In the genomic region with DNA sequence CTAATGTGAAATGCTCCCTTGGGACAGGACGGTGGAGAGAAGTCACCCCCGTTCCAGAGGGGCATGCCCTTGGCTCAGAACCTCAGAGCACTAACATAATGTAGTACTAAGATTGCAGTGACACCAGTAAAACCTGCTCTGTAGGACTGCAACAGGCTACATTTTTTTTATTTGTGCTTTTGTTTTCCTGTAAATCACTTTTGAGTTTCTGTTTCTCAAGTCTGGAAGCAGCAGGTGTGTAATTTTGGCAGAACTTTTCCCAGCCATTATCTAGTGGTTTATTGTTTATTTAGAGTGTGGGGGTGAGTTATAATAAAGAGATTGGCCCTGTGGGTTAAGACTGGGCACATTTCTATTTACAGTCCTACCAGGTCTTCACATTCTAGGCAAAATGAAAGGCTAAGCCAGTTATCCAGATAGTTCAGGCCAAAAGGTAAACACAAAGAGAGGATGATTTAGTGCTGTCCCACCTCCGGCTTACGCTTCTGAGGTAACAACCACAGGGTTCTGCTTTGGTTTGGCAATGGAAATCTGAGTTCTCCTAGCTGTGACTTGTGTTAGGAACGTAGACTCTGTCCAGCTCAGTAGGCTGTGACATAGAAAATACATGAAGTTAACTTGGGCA, we compare ENCODE assay signal across 10 cellular contexts. TPM values are rescaled to one million over a fixed set of nuclear protein-coding genes. Genes with fewer than 3 reads are reported as not detected.
DNase-seq lines count a peak whose midpoint lies in the region; ATAC-seq and TF ChIP-seq lines count a peak whose summit lies in the region.
"Had no signal": no experiment of that assay in that cellular context is flagged by ENCODE, and none has a peak within 500 bp of the region (broad histone marks: within the 10 kb centered on the region; RNA-seq: fewer than 3 reads in every experiment).

No MANE protein-coding gene starts in this region.

- peak overlapping the region; percentile 72 for H2AFZ ChIP-seq in PC-9

- peak; percentile 53 to 98 for DNase-seq in PC-9
- DNase-seq in renal cortical epithelial cell (ENCODE audit: low read depth) = peak; percentile 80
- DNase-seq in T-helper 9 cell = no peak
- no peak for DNase-seq in iPS-NIHi7 (ENCODE audit: extremely low spot score)
- no peak for DNase-seq in amygdala (lab: John Stamatoyannopoulos, UW)
- DNase-seq: activated CD4-positive, alpha-beta memory T cell treated with anti-CD3 and anti-CD28 coated beads for 36 hours; stimulated activated CD4-positive, alpha-beta T cell treated with anti-CD3 and anti-CD28 coated beads, Interleukin-1b, Interleukin-23, amount 100 ng/mL, for 48 hours had no signal

- H3F3A ChIP-seq in PC-9 (ENCODE audit: insufficient read depth, low read depth) = peaks cover 47% of the 10 kb centered on the region

- 39 to 44% methylated on average over 5 of the region's 5 CpGs for WGBS in esophagus, 2 donors

- TF ChIP-seq CTCF in HEK293 (tag by site-specific recombination; IDR thresholded peaks at IDR 0.05) (no peak), PC-9 (conservative IDR thresholded peaks at IDR 0.05) (no peak)

- H3K4me3 ChIP-seq in HEK293 (ENCODE audit: low read depth, low read length) (no peak overlapping the region), PC-9 (peak overlapping the region; percentile 41), esophagus (ENCODE audit: low read depth in 1 of 2, low read length in 2 of 2) (peak overlapping the region in 1 of 2 donors; percentile 33)

- no peaks in the 10 kb centered on the region for H3K9me2 ChIP-seq in PC-9 (ENCODE audit: insufficient read depth)

- H3K4me1 ChIP-seq in HEK293 (ENCODE audit: control insufficient read depth, insufficient read depth, low read length) (peaks cover 10% of the 10 kb centered on the region; the same call in 1 of the 2 replicates), PC-9 (replicated peaks; ENCODE audit: insufficient read depth) (peaks cover 49% of the 10 kb centered on the region), esophagus (ENCODE audit: control insufficient read depth in 2 of 2, insufficient read depth in 2 of 2, low read length in 1 of 2) (peaks cover 0 to 2% of the 10 kb centered on the region in 2 donors)

- no peaks in the 10 kb centered on the region for H4K20me1 ChIP-seq in PC-9 (ENCODE audit: insufficient read depth)

- TSS peak; percentile 50 for BruUV-seq in PC-9 (replicated peaks; lab: Mats Ljungman, UMichigan)

- ATAC-seq in HG03097 (IDR thresholded peaks at IDR 0.05; ENCODE audit: low FRiP score, unreplicated experiment) = no peak

- CTCF ChIA-PET in HEK293 (lab: Yijun Ruan, JAX) (no interaction called here), PC-9 (lab: Charles Lee) (no interaction called here)

- H3K36me3 ChIP-seq in HEK293 (ENCODE audit: control insufficient read depth in 2 of 2, insufficient read depth in 1 of 2, low read length in 2 of 2) = no peaks in the 10 kb centered on the region
- H3K36me3 ChIP-seq in PC-9 (ENCODE audit: low read depth) = no peaks in the 10 kb centered on the region; the same call in 1 of the 2 replicates
- no peaks in the 10 kb centered on the region for H3K36me3 ChIP-seq in esophagus (ENCODE audit: control insufficient read depth in 2 of 2, insufficient read depth in 2 of 2, low read length in 1 of 2)

- no peak overlapping the region for H3K27ac ChIP-seq in HEK293 (ENCODE audit: extremely low read depth, low read depth, low read length)
- peak overlapping the region; percentile 93 for H3K27ac ChIP-seq in PC-9
- peak overlapping the region; percentile 79 to 81 for H3K27ac ChIP-seq in esophagus (ENCODE audit: low read depth in 2 of 2, low read length in 1 of 2)

- intact Hi-C loops in PC-9 (cut with micrococcal nuclease; ENCODE audit: unreplicated experiment) = loop anchor here (1.0 to 10.0 kb wide), 6 partner anchors 28 to 924 kb away; a partner anchor contains a TSS

- H3K27me3 ChIP-seq in PC-9 (ENCODE audit: insufficient read depth, low read depth) = no peaks in the 10 kb centered on the region
- H3K27me3 ChIP-seq in esophagus (ENCODE audit: control insufficient read depth in 1 of 2, insufficient read depth in 2 of 2, low read length in 2 of 2) = no peaks in the 10 kb centered on the region

- no peaks in the 10 kb centered on the region for H3K79me2 ChIP-seq in PC-9 (ENCODE audit: low read depth)

- POLR2A ChIA-PET in HEK293 (lab: Yijun Ruan, JAX) (no interaction called here), PC-9 (lab: Charles Lee; ENCODE audit: unreplicated experiment) (interaction anchor here (0.5 kb wide), 1 partner anchor 234 kb away, joined by 3 read pairs; no protein-coding TSS in a partner anchor)

- H3K4me2 ChIP-seq in PC-9 = peak overlapping the region; percentile 81

- H3K9me3 ChIP-seq in HEK293 (ENCODE audit: control insufficient read depth, insufficient read depth, low read depth, low read length) (no peaks in the 10 kb centered on the region), PC-9 (ENCODE audit: insufficient read depth, low read depth) (peaks cover 11% of the 10 kb centered on the region; the same call in 1 of the 2 replicates), esophagus (ENCODE audit: control insufficient read depth in 2 of 2, insufficient read depth in 1 of 2, low read depth in 1 of 2, low read length in 1 of 2) (no peaks in the 10 kb centered on the region)

TF ChIP-seq in HEK293, 187 proteins besides CTCF, POLR2A, EP300 and RAD21 (continues in another document):
- peak; percentile 87 for TF ChIP-seq SCRT2 (tag by site-specific recombination; IDR thresholded peaks at IDR 0.05)
- TF ChIP-seq SP7 (tag by site-specific recombination; IDR thresholded peaks at IDR 0.05) = peak; percentile 75
- TF ChIP-seq, protein P1, sequence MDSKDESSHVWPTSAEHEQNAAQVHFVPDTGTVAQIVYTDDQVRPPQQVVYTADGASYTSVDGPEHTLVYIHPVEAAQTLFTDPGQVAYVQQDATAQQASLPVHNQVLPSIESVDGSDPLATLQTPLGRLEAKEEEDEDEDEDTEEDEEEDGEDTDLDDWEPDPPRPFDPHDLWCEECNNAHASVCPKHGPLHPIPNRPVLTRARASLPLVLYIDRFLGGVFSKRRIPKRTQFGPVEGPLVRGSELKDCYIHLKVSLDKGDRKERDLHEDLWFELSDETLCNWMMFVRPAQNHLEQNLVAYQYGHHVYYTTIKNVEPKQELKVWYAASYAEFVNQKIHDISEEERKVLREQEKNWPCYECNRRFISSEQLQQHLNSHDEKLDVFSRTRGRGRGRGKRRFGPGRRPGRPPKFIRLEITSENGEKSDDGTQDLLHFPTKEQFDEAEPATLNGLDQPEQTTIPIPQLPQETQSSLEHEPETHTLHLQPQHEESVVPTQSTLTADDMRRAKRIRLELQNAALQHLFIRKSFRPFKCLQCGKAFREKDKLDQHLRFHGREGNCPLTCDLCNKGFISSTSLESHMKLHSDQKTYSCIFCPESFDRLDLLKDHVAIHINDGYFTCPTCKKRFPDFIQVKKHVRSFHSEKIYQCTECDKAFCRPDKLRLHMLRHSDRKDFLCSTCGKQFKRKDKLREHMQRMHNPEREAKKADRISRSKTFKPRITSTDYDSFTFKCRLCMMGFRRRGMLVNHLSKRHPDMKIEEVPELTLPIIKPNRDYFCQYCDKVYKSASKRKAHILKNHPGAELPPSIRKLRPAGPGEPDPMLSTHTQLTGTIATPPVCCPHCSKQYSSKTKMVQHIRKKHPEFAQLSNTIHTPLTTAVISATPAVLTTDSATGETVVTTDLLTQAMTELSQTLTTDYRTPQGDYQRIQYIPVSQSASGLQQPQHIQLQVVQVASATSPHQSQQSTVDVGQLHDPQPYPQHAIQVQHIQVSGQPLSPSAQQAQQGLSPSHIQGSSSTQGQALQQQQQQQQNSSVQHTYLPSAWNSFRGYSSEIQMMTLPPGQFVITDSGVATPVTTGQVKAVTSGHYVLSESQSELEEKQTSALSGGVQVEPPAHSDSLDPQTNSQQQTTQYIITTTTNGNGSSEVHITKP (tag by site-specific recombination; IDR thresholded peaks at IDR 0.05) = peak; percentile 52
- TF ChIP-seq ZFHX2 (tag by site-specific recombination; conservative IDR thresholded peaks at IDR 0.05) = peak; percentile 28; the same call in 1 of the 2 replicates
- TF ChIP-seq, protein P2, sequence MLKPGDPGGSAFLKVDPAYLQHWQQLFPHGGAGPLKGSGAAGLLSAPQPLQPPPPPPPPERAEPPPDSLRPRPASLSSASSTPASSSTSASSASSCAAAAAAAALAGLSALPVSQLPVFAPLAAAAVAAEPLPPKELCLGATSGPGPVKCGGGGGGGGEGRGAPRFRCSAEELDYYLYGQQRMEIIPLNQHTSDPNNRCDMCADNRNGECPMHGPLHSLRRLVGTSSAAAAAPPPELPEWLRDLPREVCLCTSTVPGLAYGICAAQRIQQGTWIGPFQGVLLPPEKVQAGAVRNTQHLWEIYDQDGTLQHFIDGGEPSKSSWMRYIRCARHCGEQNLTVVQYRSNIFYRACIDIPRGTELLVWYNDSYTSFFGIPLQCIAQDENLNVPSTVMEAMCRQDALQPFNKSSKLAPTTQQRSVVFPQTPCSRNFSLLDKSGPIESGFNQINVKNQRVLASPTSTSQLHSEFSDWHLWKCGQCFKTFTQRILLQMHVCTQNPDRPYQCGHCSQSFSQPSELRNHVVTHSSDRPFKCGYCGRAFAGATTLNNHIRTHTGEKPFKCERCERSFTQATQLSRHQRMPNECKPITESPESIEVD (tag by site-specific recombination; IDR thresholded peaks at IDR 0.05) = peak; percentile 34
- TF ChIP-seq ZNF350 (tag by site-specific recombination; IDR thresholded peaks at IDR 0.05) = no peak
- no peak for TF ChIP-seq ZNF549 (tag by site-specific recombination; IDR thresholded peaks at IDR 0.05)
- peak; percentile 64; the same call in 1 of the 2 replicates for TF ChIP-seq SCRT1 (tag by site-specific recombination; IDR thresholded peaks at IDR 0.05; ENCODE audit: borderline replicate concordance)

RNA-seq across cellular contexts. Expression of a gene that starts 50.2 kb away (rescaled TPM):
- 82.5 and 89.3 TPM in 2 replicates for total RNA-seq in PC-9 (2021)
- 1 to 10 TPM; 4.3 to 5.1 TPM for polyA plus RNA-seq in esophagus
- total RNA-seq in renal cortical epithelial cell = 104 and 124 TPM in 2 replicates

Comparison
In these comparisons a context has a peak if more than half of its experiments do, and no peak if none do; other contexts are left out.
1. DNase-seq: peak in PC-9 (2 of 2) and renal cortical epithelial cell (single experiment); none in T-helper 9 cell (single experiment), iPS-NIHi7 (single experiment) and amygdala (0 of 56).